ENCODE assay signal across 15 cellular contexts in genomic region chr12:13164271-13164670, GRCh38.
"Had no signal": no experiment of that assay in that cellular context is flagged by ENCODE, and none has a peak within 500 bp of the region (broad histone marks: within the 10 kb centered on the region; RNA-seq: fewer than 3 reads in every experiment).

No MANE protein-coding gene starts in this region.

- H3K27ac Mint-ChIP-seq: nephron progenitor cell; T-helper 2 cell treated with Interferon-gamma antibody and Interleukin-4, amounts not matched to agents 5 μg/mL and 100 μg/mL, for 36 hours had no signal

- DNase-seq: activated CD4-positive, alpha-beta T cell treated with anti-CD3 and anti-CD28 coated beads, Interleukin-2, amount 50 U/mL, for 48 hours; activated gamma-delta T cell; activated T-cell treated with anti-CD3 and anti-CD28 coated beads, Interleukin-2, amount 50 U/mL, for 48 hours; amygdala; brain microvascular endothelial cell; cerebellar nuclear complex; heart right ventricle; left lung; mesenchymal stem cell; nephron progenitor cell; stimulated activated CD4-positive, alpha-beta T cell treated with anti-CD3 and anti-CD28 coated beads, Interleukin-4, amount 100 ng/mL, for 24 hours; testis had no signal

- H3K4me3 Mint-ChIP-seq: activated naive CD8-positive, alpha-beta T cell; nephron progenitor cell; stimulated activated naive CD8-positive, alpha-beta T cell treated with anti-CD3 and anti-CD28 coated beads, Interleukin-15, Interleukin-2, amounts not matched to agents 100 ng/mL and 50 ng/mL, for 24 hours; T-helper 2 cell treated with Interferon-gamma antibody and Interleukin-4, amounts not matched to agents 5 μg/mL and 100 μg/mL, for 36 hours had no signal

- H3K27me3 Mint-ChIP-seq: activated naive CD8-positive, alpha-beta T cell had no signal

- H3K9me3 Mint-ChIP-seq: stimulated activated naive CD8-positive, alpha-beta T cell treated with anti-CD3 and anti-CD28 coated beads, Interleukin-15, Interleukin-2, amounts not matched to agents 100 ng/mL and 50 ng/mL, for 24 hours had no signal

- H3K36me3 Mint-ChIP-seq: activated naive CD8-positive, alpha-beta T cell had no signal
